ENCODE assay signal across 8 cellular contexts in the genomic region with DNA sequence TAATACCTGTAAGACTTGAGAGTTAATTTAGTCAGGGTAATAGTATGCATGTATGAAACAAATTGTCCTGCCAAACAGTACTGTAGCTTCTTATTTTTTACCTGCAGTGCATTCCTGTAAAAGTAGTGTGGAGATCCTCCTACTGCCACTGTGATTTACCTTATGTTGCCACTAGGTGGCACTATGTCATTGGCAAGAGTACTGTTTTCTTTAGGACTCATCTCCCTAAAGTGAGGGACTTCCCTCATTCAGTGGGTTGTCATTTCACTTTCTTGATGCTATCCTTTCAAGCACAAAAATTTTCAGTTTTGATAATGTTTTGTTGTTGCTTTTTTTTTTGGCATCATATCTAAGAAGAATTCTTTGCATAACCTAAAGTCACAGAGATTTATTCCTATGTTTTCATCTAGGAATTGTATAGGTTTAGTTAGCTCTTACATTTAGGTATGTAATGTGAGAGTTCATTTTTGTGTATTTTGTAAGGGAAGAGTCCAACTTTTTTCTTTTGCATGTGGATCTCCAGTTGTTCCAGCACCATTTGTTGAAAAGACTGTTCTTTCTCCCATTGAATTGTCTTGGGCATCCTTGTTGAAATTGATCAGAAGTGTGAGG.
A peak's percentile ranks its signal among the peaks of the same experiment; 100 is the strongest.
DNase-seq lines count a peak whose midpoint lies in the region; ATAC-seq, FAIRE-seq and TF ChIP-seq lines count a peak whose summit lies in the region.

No MANE protein-coding gene starts in this region.

- H3F3A ChIP-seq in Loucy (ENCODE audit: low read depth) = no peaks in the 10 kb centered on the region
- peaks cover 11% of the 10 kb centered on the region for H3F3A ChIP-seq in smooth muscle cell (ENCODE audit: low read depth)

- H3K79me2 ChIP-seq in Loucy (ENCODE audit: insufficient read depth, low read length) = no peaks in the 10 kb centered on the region; the same call in 1 of the 2 replicates
- H3K79me2 ChIP-seq in smooth muscle cell (ENCODE audit: low read depth) = peaks cover 68% of the 10 kb centered on the region

- ATAC-seq in GM21737 (IDR thresholded peaks at IDR 0.05; ENCODE audit: unreplicated experiment) = peak; percentile 60

- no peak overlapping the region for H3K4me2 ChIP-seq in Loucy (ENCODE audit: low read depth, low read length, poor library complexity, severe bottlenecking)
- no peak overlapping the region for H3K4me2 ChIP-seq in smooth muscle cell

- no peak overlapping the region for H2AFZ ChIP-seq in Loucy (ENCODE audit: low read length)
- H2AFZ ChIP-seq in smooth muscle cell (ENCODE audit: low read depth) = no peak overlapping the region

- peaks cover 21% of the 10 kb centered on the region for H3K4me1 ChIP-seq in Loucy (ENCODE audit: insufficient read depth, low read length, poor library complexity, severe bottlenecking)
- peaks cover 25% of the 10 kb centered on the region for H3K4me1 ChIP-seq in SJCRH30
- H3K4me1 ChIP-seq in smooth muscle cell (ENCODE audit: low read depth) = peaks cover 15% of the 10 kb centered on the region

- H3K27me3 ChIP-seq in Loucy (ENCODE audit: insufficient read depth, low read length, poor library complexity, severe bottlenecking) (no peaks in the 10 kb centered on the region), SJCRH30 (no peaks in the 10 kb centered on the region), smooth muscle cell (ENCODE audit: low read depth) (no peaks in the 10 kb centered on the region)

- no peaks in the 10 kb centered on the region for H3K36me3 ChIP-seq in Loucy (ENCODE audit: insufficient read depth, low read length)
- no peaks in the 10 kb centered on the region for H3K36me3 ChIP-seq in SJCRH30
- H3K36me3 ChIP-seq in smooth muscle cell (ENCODE audit: low read depth) = no peaks in the 10 kb centered on the region

- peak; percentile 74 for TF ChIP-seq CTCF in Loucy (conservative IDR thresholded peaks at IDR 0.05; ENCODE audit: low read length)
- peak; percentile 69 for TF ChIP-seq CTCF in smooth muscle cell (IDR thresholded peaks at IDR 0.05; ENCODE audit: borderline replicate concordance, insufficient read depth, poor library complexity, severe bottlenecking)

- no peak overlapping the region for H3K4me3 ChIP-seq in Loucy (ENCODE audit: low read length, poor library complexity, severe bottlenecking)
- no peak overlapping the region for H3K4me3 ChIP-seq in SJCRH30
- H3K4me3 ChIP-seq in smooth muscle cell = no peak overlapping the region

- FAIRE-seq in G401.6 (lab: Jason Lieb, UNC) = peak; percentile 97

- H4K20me1 ChIP-seq in Loucy (ENCODE audit: insufficient read depth, low read length, poor library complexity, severe bottlenecking) = peaks cover 3% of the 10 kb centered on the region
- peaks cover 36% of the 10 kb centered on the region for H4K20me1 ChIP-seq in smooth muscle cell (ENCODE audit: low read depth)

- H3K9ac ChIP-seq in Loucy (ENCODE audit: low read depth, low read length, poor library complexity, severe bottlenecking) = no peak overlapping the region
- no peak overlapping the region for H3K9ac ChIP-seq in smooth muscle cell (ENCODE audit: low read depth)

- H3K9me2 ChIP-seq in Loucy (replicated peaks; ENCODE audit: low read depth, low read length) = no peaks in the 10 kb centered on the region

- no peaks in the 10 kb centered on the region for H3K9me3 ChIP-seq in Loucy (ENCODE audit: insufficient read depth, low read depth, low read length)
- no peaks in the 10 kb centered on the region for H3K9me3 ChIP-seq in SJCRH30 (replicated peaks)
- H3K9me3 ChIP-seq in smooth muscle cell (replicated peaks; ENCODE audit: low read depth) = no peaks in the 10 kb centered on the region

- H3K27ac ChIP-seq in SJCRH30 (no peak overlapping the region), smooth muscle cell (ENCODE audit: low read depth) (no peak overlapping the region)

- DNase-seq in SJCRH30 (peak; percentile 55 to 87), anterior cingulate cortex (lab: John Stamatoyannopoulos, UW) (peak in 35 of 58 donors; percentile 0 to 74 (median 14)), hepatic stellate cell (ENCODE audit: low spot score) (peak; percentile 43), smooth muscle cell (lab: John Stamatoyannopoulos, UW; ENCODE audit: unreplicated experiment) (no peak), cerebellar nuclear complex (lab: John Stamatoyannopoulos, UW) (no peak)

Comparison
In these comparisons a context has a peak if more than half of its experiments do, and no peak if none do; other contexts are left out.
1. DNase-seq: peak in SJCRH30 (2 of 2), anterior cingulate cortex (35 of 58) and hepatic stellate cell (single experiment); none in smooth muscle cell (single experiment) and cerebellar nuclear complex (0 of 2).